Comparison of ENCODE assay signal across 21 cellular contexts in the genomic region with DNA sequence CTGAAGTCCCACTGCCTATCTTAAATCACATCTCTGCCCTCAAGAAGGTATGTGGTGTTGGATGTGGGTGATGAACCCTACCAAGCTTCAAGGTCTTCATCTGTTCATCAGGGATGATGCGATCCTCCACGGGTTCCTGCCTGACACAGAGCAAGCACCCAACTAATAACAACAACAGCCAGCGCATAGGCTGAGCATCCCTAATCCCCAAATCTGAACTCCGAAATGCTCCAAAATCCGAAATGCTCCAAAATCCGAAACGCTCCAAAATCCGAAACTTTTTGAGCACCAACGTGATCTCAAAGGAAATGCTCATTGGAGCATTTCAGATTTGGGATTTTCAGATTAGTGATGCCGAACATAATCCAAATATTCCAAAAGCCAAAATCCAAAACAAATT.
A peak's percentile ranks its signal among the peaks of the same experiment; 100 is the strongest.
DNase-seq lines count a peak whose midpoint lies in the region; ATAC-seq, FAIRE-seq and TF ChIP-seq lines count a peak whose summit lies in the region.
"Had no signal": no experiment of that assay in that cellular context is flagged by ENCODE, and none has a peak within 500 bp of the region (broad histone marks: within the 10 kb centered on the region; RNA-seq: fewer than 3 reads in every experiment).

No MANE protein-coding gene starts in this region.

- peak overlapping the region; percentile 43 for H3K4me3 Mint-ChIP-seq in glutamatergic neuron (ENCODE audit: unreplicated experiment)
- H3K4me3 Mint-ChIP-seq in T-helper 2 cell treated with Interferon-gamma antibody and Interleukin-4, amounts not matched to agents 5 μg/mL and 100 μg/mL, for 36 hours = no peak overlapping the region
- H3K4me3 Mint-ChIP-seq: B cell; CD4-positive, CD25-positive, alpha-beta regulatory T cell; CD8-positive, alpha-beta T cell; GM23338; HFFc6 had no signal

- H3K9ac ChIP-seq in HepG2 (ENCODE audit: insufficient read depth, low read depth, low read length) = no peak overlapping the region
- H3K9ac ChIP-seq: BLaER1 had no signal

- DNase-seq in HepG2 (ENCODE audit: low spot score) (no peak), right lobe of liver (no peak), HT-29 (ENCODE audit: low spot score) (peak; percentile 10), glutamatergic neuron (no peak), right cardiac atrium (no peak), retina (no peak)
- no peak for DNase-seq in T-helper 2 cell treated with Interferon-gamma antibody and Interleukin-4, amounts not matched to agents 5 μg/mL and 100 μg/mL, for 36 hours (ENCODE audit: low spot score)
- DNase-seq: Caco-2; CD4-positive, CD25-positive, alpha-beta regulatory T cell; CD8-positive, alpha-beta T cell; DMS153; DMS79 treated with DMSO at 0.1 percent for 48 hours; GF-D8; HFFc6 had no signal

- H4K20me1 ChIP-seq in HepG2 (ENCODE audit: insufficient read depth, low read length) = no peaks in the 10 kb centered on the region
- H4K20me1 ChIP-seq: BLaER1 had no signal

- H3K4me1 Mint-ChIP-seq in glutamatergic neuron (ENCODE audit: low read depth, unreplicated experiment) = peaks cover 15% of the 10 kb centered on the region
- no peaks in the 10 kb centered on the region for H3K4me1 Mint-ChIP-seq in T-helper 2 cell treated with Interferon-gamma antibody and Interleukin-4, amounts not matched to agents 5 μg/mL and 100 μg/mL, for 36 hours (ENCODE audit: low read depth)
- H3K4me1 Mint-ChIP-seq: B cell had no signal

- TF ChIP-seq EP300 in HepG2 (IDR thresholded peaks at IDR 0.05; ENCODE audit: low read depth in 2 of 2, low read length in 2 of 2) = no peak
- no peak for TF ChIP-seq EP300 in HepG2 (CRISPR knock-in tag; IDR thresholded peaks at IDR 0.05; ENCODE audit: borderline replicate concordance)

- in situ Hi-C loops in HepG2 (cut with HindIII; ENCODE audit: extremely low pct_ligation_motif_present, low pct_unique_long_range_greater_than_20kb) = no loop called here

- TF ChIP-seq CTCF in HepG2 (CRISPR knock-in tag; IDR thresholded peaks at IDR 0.05) (no peak), right lobe of liver (IDR thresholded peaks at IDR 0.05) (no peak), glutamatergic neuron (IDR thresholded peaks at IDR 0.05; ENCODE audit: partially characterized antibody, unreplicated experiment) (no peak)

- H3K27me3 ChIP-seq in HepG2 (ENCODE audit: control insufficient read depth in 1 of 2, insufficient read depth in 2 of 2, low read length in 2 of 2) = peaks cover 3 to 37% of the 10 kb centered on the region in 2 experiments; a peak in 4 of 5 replicates
- H3K27me3 ChIP-seq in right lobe of liver = no peaks in the 10 kb centered on the region
- no peaks in the 10 kb centered on the region for H3K27me3 ChIP-seq in right cardiac atrium (ENCODE audit: control insufficient read depth, insufficient read depth)
- H3K27me3 ChIP-seq: BLaER1 had no signal

- ATAC-seq in HepG2 = no peak
- no peak for ATAC-seq in right lobe of liver
- no peak for ATAC-seq in right cardiac atrium
- ATAC-seq: CD8-positive, alpha-beta T cell; GM23338 had no signal

- H3K36me3 ChIP-seq in HepG2 (replicated peaks in 1 of 2; ENCODE audit: control insufficient read depth in 1 of 2, insufficient read depth in 2 of 2, low read length in 2 of 2) (no peaks in the 10 kb centered on the region), right lobe of liver (no peaks in the 10 kb centered on the region)
- H3K36me3 ChIP-seq: BLaER1, HAP-1 had no signal

- peak; percentile 48 for FAIRE-seq in HepG2 (lab: Jason Lieb, UNC)
- FAIRE-seq: GM12891, GM18507 had no signal

- H3K36me3 Mint-ChIP-seq in glutamatergic neuron (ENCODE audit: unreplicated experiment) = no peaks in the 10 kb centered on the region
- no peaks in the 10 kb centered on the region for H3K36me3 Mint-ChIP-seq in T-helper 2 cell treated with Interferon-gamma antibody and Interleukin-4, amounts not matched to agents 5 μg/mL and 100 μg/mL, for 36 hours (ENCODE audit: low read depth)
- H3K36me3 Mint-ChIP-seq: CD4-positive, CD25-positive, alpha-beta regulatory T cell; CD8-positive, alpha-beta T cell had no signal

- no peak overlapping the region for H3K4me3 ChIP-seq in HepG2 (replicated peaks in 1 of 3; ENCODE audit: insufficient read depth in 1 of 3, low read depth in 2 of 3, low read length in 3 of 3)
- no peak overlapping the region for H3K4me3 ChIP-seq in right lobe of liver
- H3K4me3 ChIP-seq in right cardiac atrium (ENCODE audit: low read length) = no peak overlapping the region
- H3K4me3 ChIP-seq: BLaER1, GM23338, HAP-1 had no signal

- no peaks in the 10 kb centered on the region for H3K4me1 ChIP-seq in HepG2 (ENCODE audit: insufficient read depth, low read length)
- H3K4me1 ChIP-seq in right lobe of liver = no peaks in the 10 kb centered on the region
- no peaks in the 10 kb centered on the region for H3K4me1 ChIP-seq in right cardiac atrium (ENCODE audit: control insufficient read depth, insufficient read depth, low read length)
- H3K4me1 ChIP-seq: BLaER1, Caco-2, HAP-1 had no signal

- POLR2A ChIA-PET in HepG2 (lab: Yijun Ruan, JAX) = no interaction called here

- no peak overlapping the region for H2AFZ ChIP-seq in HepG2 (ENCODE audit: low read length)
- H2AFZ ChIP-seq: GM23338 had no signal

- no peak overlapping the region for H3K27ac Mint-ChIP-seq in glutamatergic neuron (ENCODE audit: unreplicated experiment)
- H3K27ac Mint-ChIP-seq in T-helper 2 cell treated with Interferon-gamma antibody and Interleukin-4, amounts not matched to agents 5 μg/mL and 100 μg/mL, for 36 hours = no peak overlapping the region
- H3K27ac Mint-ChIP-seq: B cell; CD8-positive, alpha-beta T cell; GM23338; HFFc6 had no signal

- peaks cover 4% of the 10 kb centered on the region for H3K9me3 Mint-ChIP-seq in glutamatergic neuron (ENCODE audit: unreplicated experiment)
- no peaks in the 10 kb centered on the region for H3K9me3 Mint-ChIP-seq in T-helper 2 cell treated with Interferon-gamma antibody and Interleukin-4, amounts not matched to agents 5 μg/mL and 100 μg/mL, for 36 hours
- H3K9me3 Mint-ChIP-seq: CD4-positive, CD25-positive, alpha-beta regulatory T cell; CD8-positive, alpha-beta T cell; GM23338 had no signal

- WGBS in HepG2 (ENCODE audit: low lambda C conversion rate) = 41% methylated on average over 10 of the region's 10 CpGs
- 52% methylated on average over 6 of the region's 10 CpGs for WGBS in right lobe of liver (ENCODE audit: insufficient coverage, low coverage, low lambda C conversion rate, missing lambda C conversion rate)
- 88% methylated on average over 10 of the region's 10 CpGs for WGBS in right cardiac atrium

- intact Hi-C loops in HepG2 (cut with micrococcal nuclease; ENCODE audit: unreplicated experiment) = no loop called here
- intact Hi-C loops in right lobe of liver (cut with DNase I) = no loop called here
- intact Hi-C loops in right cardiac atrium (cut with DNase I) = no loop called here

- H3K4me2 ChIP-seq in HepG2 (ENCODE audit: low read depth, low read length) = no peak overlapping the region
- H3K4me2 ChIP-seq: BLaER1, GM23338 had no signal

- peaks cover 10% of the 10 kb centered on the region for H3K27me3 Mint-ChIP-seq in glutamatergic neuron (ENCODE audit: unreplicated experiment)
- no peaks in the 10 kb centered on the region for H3K27me3 Mint-ChIP-seq in T-helper 2 cell treated with Interferon-gamma antibody and Interleukin-4, amounts not matched to agents 5 μg/mL and 100 μg/mL, for 36 hours (ENCODE audit: low read depth)
- H3K27me3 Mint-ChIP-seq: CD4-positive, CD25-positive, alpha-beta regulatory T cell had no signal

- H3K79me2 ChIP-seq in HepG2 (ENCODE audit: insufficient read depth, low read length) = no peaks in the 10 kb centered on the region

- no TSS peak for BruUV-seq in HepG2 (replicated peaks; lab: Mats Ljungman, UMichigan)

- no peaks in the 10 kb centered on the region for H3K9me3 ChIP-seq in HepG2 (ENCODE audit: low read length)
- no peaks in the 10 kb centered on the region for H3K9me3 ChIP-seq in right lobe of liver
- H3K9me3 ChIP-seq in right cardiac atrium (ENCODE audit: control insufficient read depth, low read length) = no peaks in the 10 kb centered on the region
- H3K9me3 ChIP-seq: BLaER1, Caco-2, HAP-1 had no signal

- TF ChIP-seq RAD21 in HepG2 (CRISPR knock-in tag; IDR thresholded peaks at IDR 0.05) = no peak

- CTCF ChIA-PET in HepG2 (lab: Yijun Ruan, JAX; ENCODE audit: low intra/inter-chr PET ratio, low total read pairs) = no interaction called here

- H3K27ac ChIP-seq in HepG2 (ENCODE audit: extremely low read length, insufficient read depth, low read length) (no peak overlapping the region), right lobe of liver (no peak overlapping the region), right cardiac atrium (ENCODE audit: low read length) (no peak overlapping the region)
- H3K27ac ChIP-seq: BLaER1, C4-2B had no signal

- TF ChIP-seq POLR2A in HepG2 (IDR thresholded peaks at IDR 0.05; ENCODE audit: insufficient read depth in 1 of 2, low read depth in 2 of 2, low read length in 2 of 2) = no peak
- no peak for TF ChIP-seq POLR2A in right lobe of liver (IDR thresholded peaks at IDR 0.05)

TF ChIP-seq in HepG2, 621 proteins besides CTCF, POLR2A, EP300 and RAD21 (continues in another document):
- TF ChIP-seq, protein P1, sequence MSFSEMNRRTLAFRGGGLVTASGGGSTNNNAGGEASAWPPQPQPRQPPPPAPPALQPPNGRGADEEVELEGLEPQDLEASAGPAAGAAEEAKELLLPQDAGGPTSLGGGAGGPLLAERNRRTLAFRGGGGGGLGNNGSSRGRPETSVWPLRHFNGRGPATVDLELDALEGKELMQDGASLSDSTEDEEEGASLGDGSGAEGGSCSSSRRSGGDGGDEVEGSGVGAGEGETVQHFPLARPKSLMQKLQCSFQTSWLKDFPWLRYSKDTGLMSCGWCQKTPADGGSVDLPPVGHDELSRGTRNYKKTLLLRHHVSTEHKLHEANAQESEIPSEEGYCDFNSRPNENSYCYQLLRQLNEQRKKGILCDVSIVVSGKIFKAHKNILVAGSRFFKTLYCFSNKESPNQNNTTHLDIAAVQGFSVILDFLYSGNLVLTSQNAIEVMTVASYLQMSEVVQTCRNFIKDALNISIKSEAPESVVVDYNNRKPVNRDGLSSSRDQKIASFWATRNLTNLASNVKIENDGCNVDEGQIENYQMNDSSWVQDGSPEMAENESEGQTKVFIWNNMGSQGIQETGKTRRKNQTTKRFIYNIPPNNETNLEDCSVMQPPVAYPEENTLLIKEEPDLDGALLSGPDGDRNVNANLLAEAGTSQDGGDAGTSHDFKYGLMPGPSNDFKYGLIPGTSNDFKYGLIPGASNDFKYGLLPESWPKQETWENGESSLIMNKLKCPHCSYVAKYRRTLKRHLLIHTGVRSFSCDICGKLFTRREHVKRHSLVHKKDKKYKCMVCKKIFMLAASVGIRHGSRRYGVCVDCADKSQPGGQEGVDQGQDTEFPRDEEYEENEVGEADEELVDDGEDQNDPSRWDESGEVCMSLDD (CRISPR knock-in tag; IDR thresholded peaks at IDR 0.05; ENCODE audit: borderline replicate concordance) = no peak
- no peak for TF ChIP-seq PHB2 (IDR thresholded peaks at IDR 0.05; ENCODE audit: partially characterized antibody)
